8 cellular contexts compared by ENCODE assay signal in genomic region chr2:26561918-26562810, GRCh38.
DNase-seq lines count a peak whose midpoint lies in the region; ATAC-seq and TF ChIP-seq lines count a peak whose summit lies in the region.

No MANE protein-coding gene starts in this region.

- peaks cover 83% of the 10 kb centered on the region for H3K27me3 Mint-ChIP-seq in dendritic cell treated with granulocyte-macrophage colony-stimulating factor and Interleukin-4, amounts not matched to agents 40 ng/mL and 50 ng/mL, for 4 days
- peaks cover 26% of the 10 kb centered on the region for H3K27me3 Mint-ChIP-seq in memory B cell

- H3K27ac Mint-ChIP-seq in dendritic cell treated with granulocyte-macrophage colony-stimulating factor and Interleukin-4, amounts not matched to agents 40 ng/mL and 50 ng/mL, for 4 days: no peak overlapping the region
- no peak overlapping the region for H3K27ac Mint-ChIP-seq in memory B cell

- peaks cover 7% of the 10 kb centered on the region for H3K4me1 ChIP-seq in thymus (ENCODE audit: control insufficient read depth, insufficient read depth, low read length)

- no peak for TF ChIP-seq POLR2A in lower leg skin (IDR thresholded peaks at IDR 0.05)

- H3K4me3 Mint-ChIP-seq in dendritic cell treated with granulocyte-macrophage colony-stimulating factor and Interleukin-4, amounts not matched to agents 40 ng/mL and 50 ng/mL, for 4 days: peak overlapping the region; percentile 28
- H3K4me3 Mint-ChIP-seq in memory B cell: peak overlapping the region; percentile 57

- H3K36me3 Mint-ChIP-seq in dendritic cell treated with granulocyte-macrophage colony-stimulating factor and Interleukin-4, amounts not matched to agents 40 ng/mL and 50 ng/mL, for 4 days (ENCODE audit: low read depth): no peaks in the 10 kb centered on the region
- no peaks in the 10 kb centered on the region for H3K36me3 Mint-ChIP-seq in memory B cell

- no peaks in the 10 kb centered on the region for H3K9me3 ChIP-seq in thymus (ENCODE audit: control insufficient read depth)

- intact Hi-C loops in dendritic cell treated with granulocyte-macrophage colony-stimulating factor and Interleukin-4, amounts not matched to agents 40 ng/mL and 50 ng/mL, for 4 days (cut with micrococcal nuclease): no loop called here
- intact Hi-C loops in lower leg skin (cut with DNase I; ENCODE audit: low total_unique reads): no loop called here

- ATAC-seq in memory B cell (ENCODE audit: low read depth): peak; percentile 41

- peaks cover 6% of the 10 kb centered on the region for H3K4me1 Mint-ChIP-seq in dendritic cell treated with granulocyte-macrophage colony-stimulating factor and Interleukin-4, amounts not matched to agents 40 ng/mL and 50 ng/mL, for 4 days (ENCODE audit: low read depth)
- peaks cover 2% of the 10 kb centered on the region for H3K4me1 Mint-ChIP-seq in memory B cell

- DNase-seq in AG09309 (ENCODE audit: low read depth) (no peak), HPDE6-E6E7 (ENCODE audit: extremely low spot score) (peak; percentile 26), SHP77 treated with DMSO at 0.1 percent for 48 hours (lab: John Stamatoyannopoulos, UW) (peak; percentile 73), memory B cell (ENCODE audit: low spot score in 2 of 2) (no peak), KG1 (lab: John Stamatoyannopoulos, UW) (no peak), lower leg skin (ENCODE audit: low spot score in 2 of 2) (no peak)

- TF ChIP-seq CTCF in AG09309 (IDR thresholded peaks at IDR 0.05; ENCODE audit: control insufficient read depth, insufficient read depth, low read depth, low read length, missing control alignments) (no peak), lower leg skin (IDR thresholded peaks at IDR 0.05) (no peak)

- peaks cover 25% of the 10 kb centered on the region for H3K27me3 ChIP-seq in thymus (ENCODE audit: control insufficient read depth, insufficient read depth)

- H3K9me3 Mint-ChIP-seq in dendritic cell treated with granulocyte-macrophage colony-stimulating factor and Interleukin-4, amounts not matched to agents 40 ng/mL and 50 ng/mL, for 4 days: no peaks in the 10 kb centered on the region
- no peaks in the 10 kb centered on the region for H3K9me3 Mint-ChIP-seq in memory B cell

- H3K36me3 ChIP-seq in thymus (ENCODE audit: control insufficient read depth, insufficient read depth): no peaks in the 10 kb centered on the region

- peak overlapping the region; percentile 18 for H3K4me3 ChIP-seq in AG09309 (ENCODE audit: control insufficient read depth, low read depth, low read length)
- peak overlapping the region; percentile 29 for H3K4me3 ChIP-seq in thymus (ENCODE audit: low read length)
- H3K4me3 ChIP-seq in lower leg skin (ENCODE audit: low read depth, poor library complexity, severe bottlenecking): no peak overlapping the region

- no peak overlapping the region for H3K27ac ChIP-seq in thymus (ENCODE audit: low read depth)

- 15% methylated on average over 69 of the region's 69 CpGs for WGBS in thymus
- WGBS in lower leg skin, 2 donors: 33 to 57% methylated on average over 19 to 36 of the region's 69 CpGs

Comparison
In these comparisons a context has a peak if more than half of its experiments do, and no peak if none do; other contexts are left out.
1. DNase-seq: peak in HPDE6-E6E7 (single experiment) and SHP77 treated with DMSO at 0.1 percent for 48 hours (single experiment); none in AG09309 (single experiment), memory B cell (0 of 2), KG1 (single experiment) and lower leg skin (0 of 2).